ENCODE assay signal across 11 cellular contexts in genomic region chr3:71101581-71101980, GRCh38.
DNase-seq lines count a peak whose midpoint lies in the region; ATAC-seq and TF ChIP-seq lines count a peak whose summit lies in the region.
"Had no signal": no experiment of that assay in that cellular context is flagged by ENCODE, and none has a peak within 500 bp of the region (broad histone marks: within the 10 kb centered on the region; RNA-seq: fewer than 3 reads in every experiment).

No MANE protein-coding gene starts in this region.

- H3K4me3 Mint-ChIP-seq in activated naive CD4-positive, alpha-beta T cell treated with anti-CD3 and anti-CD28 coated beads, Interleukin-2, amount 50 U/mL, for 24 hours: peak overlapping the region; percentile 76
- H3K4me3 Mint-ChIP-seq in activated T-helper 17 cell treated with anti-CD3 and anti-CD28 coated beads, Interleukin-2, amount 50 U/mL, for 72 hours: peak overlapping the region; percentile 81

- no peak for DNase-seq in activated naive CD4-positive, alpha-beta T cell treated with anti-CD3 and anti-CD28 coated beads, Interleukin-2, amount 50 U/mL, for 16 hours
- DNase-seq in kidney tubule cell (ENCODE audit: low spot score): peak; percentile 39
- DNase-seq in tibial artery: no peak
- no peak for DNase-seq in hypothalamus (lab: John Stamatoyannopoulos, UW)
- no peak for DNase-seq in COLO829 (ENCODE audit: low spot score)
- DNase-seq in testis: no peak
- DNase-seq: NCI-H510A treated with DMSO at 0.1 percent for 48 hours, right cardiac atrium had no signal

- peaks cover 98% of the 10 kb centered on the region for H3K4me1 Mint-ChIP-seq in activated naive CD4-positive, alpha-beta T cell treated with anti-CD3 and anti-CD28 coated beads, Interleukin-2, amount 50 U/mL, for 24 hours
- H3K4me1 Mint-ChIP-seq in activated T-helper 17 cell treated with anti-CD3 and anti-CD28 coated beads, Interleukin-2, amount 50 U/mL, for 72 hours: peaks cover 56% of the 10 kb centered on the region

- TF ChIP-seq POLR2A in testis (IDR thresholded peaks at IDR 0.05): no peak

- H3K4me3 ChIP-seq in tibial artery (peak overlapping the region; percentile 2 to 9), testis (no peak overlapping the region)
- H3K4me3 ChIP-seq: BLaER1 treated with 17β-estradiol and CSF1 and Interleukin-3, amounts not matched to agents 10 nM and 100 nM had no signal

- TF ChIP-seq CTCF in tibial artery (IDR thresholded peaks at IDR 0.05) (no peak), testis (IDR thresholded peaks at IDR 0.05) (no peak)

- H3K27me3 ChIP-seq in tibial artery: no peaks in the 10 kb centered on the region
- H3K27me3 ChIP-seq in testis: no peaks in the 10 kb centered on the region
- H3K27me3 ChIP-seq: BLaER1 treated with 17β-estradiol and CSF1 and Interleukin-3, amounts not matched to agents 10 nM and 100 nM had no signal

- H3K4me1 ChIP-seq in tibial artery (peaks cover 0 to 85% (median 59%) of the 10 kb centered on the region in 4 donors), testis (no peaks in the 10 kb centered on the region)

- H3K36me3 ChIP-seq in tibial artery (no peaks in the 10 kb centered on the region), testis (ENCODE audit: low read depth, missing control alignments) (no peaks in the 10 kb centered on the region)

- no peak for ATAC-seq in activated T-helper 17 cell treated with anti-CD3 and anti-CD28 coated beads, Interleukin-2, amount 50 U/mL, for 72 hours (replicated peaks)

- H3K9me3 ChIP-seq in tibial artery (no peaks in the 10 kb centered on the region), testis (no peaks in the 10 kb centered on the region)
- H3K9me3 ChIP-seq: BLaER1 treated with 17β-estradiol and CSF1 and Interleukin-3, amounts not matched to agents 10 nM and 100 nM had no signal

- intact Hi-C loops in tibial artery (cut with DNase I; ENCODE audit: low total_unique reads): no loop called here
- intact Hi-C loops in testis (cut with DNase I; ENCODE audit: low total_unique reads): no loop called here

- 85 to 91% methylated on average over 5 of the region's 5 CpGs for WGBS in testis, 2 donors

- H3K36me3 Mint-ChIP-seq in activated naive CD4-positive, alpha-beta T cell treated with anti-CD3 and anti-CD28 coated beads, Interleukin-2, amount 50 U/mL, for 24 hours: peaks cover 61% of the 10 kb centered on the region
- H3K36me3 Mint-ChIP-seq in activated T-helper 17 cell treated with anti-CD3 and anti-CD28 coated beads, Interleukin-2, amount 50 U/mL, for 72 hours (ENCODE audit: low read depth): peaks cover 93% of the 10 kb centered on the region

- peak overlapping the region; percentile 98 for H3K27ac Mint-ChIP-seq in activated naive CD4-positive, alpha-beta T cell treated with anti-CD3 and anti-CD28 coated beads, Interleukin-2, amount 50 U/mL, for 24 hours
- peak overlapping the region; percentile 89 for H3K27ac Mint-ChIP-seq in activated T-helper 17 cell treated with anti-CD3 and anti-CD28 coated beads, Interleukin-2, amount 50 U/mL, for 72 hours

- no peaks in the 10 kb centered on the region for H3K27me3 Mint-ChIP-seq in activated naive CD4-positive, alpha-beta T cell treated with anti-CD3 and anti-CD28 coated beads, Interleukin-2, amount 50 U/mL, for 24 hours
- H3K27me3 Mint-ChIP-seq in activated T-helper 17 cell treated with anti-CD3 and anti-CD28 coated beads, Interleukin-2, amount 50 U/mL, for 72 hours: no peaks in the 10 kb centered on the region

- H3K27ac ChIP-seq in tibial artery (peak overlapping the region; percentile 48 to 69), testis (no peak overlapping the region)
- H3K27ac ChIP-seq: BLaER1 treated with 17β-estradiol and CSF1 and Interleukin-3, amounts not matched to agents 10 nM and 100 nM had no signal

- no peaks in the 10 kb centered on the region for H3K9me3 Mint-ChIP-seq in activated naive CD4-positive, alpha-beta T cell treated with anti-CD3 and anti-CD28 coated beads, Interleukin-2, amount 50 U/mL, for 24 hours
- H3K9me3 Mint-ChIP-seq in activated T-helper 17 cell treated with anti-CD3 and anti-CD28 coated beads, Interleukin-2, amount 50 U/mL, for 72 hours: no peaks in the 10 kb centered on the region

Comparison
In these comparisons a context has a peak if more than half of its experiments do, and no peak if none do; other contexts are left out.
1. H3K27ac ChIP-seq: peak in tibial artery (2 of 2); none in testis (0 of 2).
2. H3K4me3 ChIP-seq: peak in tibial artery (2 of 2); none in testis (0 of 2).